ENCODE assay signal across 9 cellular contexts in the genomic region with DNA sequence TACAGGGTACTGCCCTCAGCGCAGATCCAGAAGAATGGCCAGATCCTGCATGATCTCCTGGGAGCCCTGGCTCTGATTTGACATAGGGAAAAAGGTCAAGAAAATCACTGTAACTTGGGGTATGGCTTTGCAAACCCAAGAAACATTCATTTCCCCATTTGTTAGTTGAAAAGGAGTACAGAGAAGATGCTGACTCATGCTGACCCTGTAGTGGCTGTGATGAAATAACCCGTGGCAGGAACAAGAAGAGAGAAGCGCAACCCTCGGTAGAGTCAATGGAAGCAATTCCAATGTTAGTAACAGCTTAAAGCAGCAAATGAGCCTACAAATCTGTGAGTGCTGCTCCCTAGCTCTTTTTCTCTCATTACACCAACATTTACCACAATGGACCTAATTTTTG.
DNase-seq lines count a peak whose midpoint lies in the region; ATAC-seq lines count a peak whose summit lies in the region.
"Had no signal": no experiment of that assay in that cellular context is flagged by ENCODE, and none has a peak within 500 bp of the region (broad histone marks: within the 10 kb centered on the region; RNA-seq: fewer than 3 reads in every experiment).

No MANE protein-coding gene starts in this region.

- H3K27me3 Mint-ChIP-seq in dendritic cell treated with granulocyte-macrophage colony-stimulating factor and Interleukin-4, amounts not matched to agents 40 ng/mL and 50 ng/mL, for 4 days: no peaks in the 10 kb centered on the region

- H3K4me1 Mint-ChIP-seq in dendritic cell treated with granulocyte-macrophage colony-stimulating factor and Interleukin-4, amounts not matched to agents 40 ng/mL and 50 ng/mL, for 4 days (ENCODE audit: low read depth): peaks cover 23% of the 10 kb centered on the region

- ATAC-seq in GM18520 (IDR thresholded peaks at IDR 0.05; ENCODE audit: unreplicated experiment) (no peak), HG02981 (IDR thresholded peaks at IDR 0.05; ENCODE audit: unreplicated experiment) (no peak)
- ATAC-seq: WTC11 had no signal

- no peak overlapping the region for H3K4me3 Mint-ChIP-seq in dendritic cell treated with granulocyte-macrophage colony-stimulating factor and Interleukin-4, amounts not matched to agents 40 ng/mL and 50 ng/mL, for 4 days
- H3K4me3 Mint-ChIP-seq: WTC11 had no signal

- peaks cover 6% of the 10 kb centered on the region for H3K36me3 Mint-ChIP-seq in dendritic cell treated with granulocyte-macrophage colony-stimulating factor and Interleukin-4, amounts not matched to agents 40 ng/mL and 50 ng/mL, for 4 days (ENCODE audit: low read depth)
- H3K36me3 Mint-ChIP-seq: WTC11 had no signal

- DNase-seq in ELF-1 (ENCODE audit: low read depth, low spot score) (peak; percentile 2), HPDE6-E6E7 (ENCODE audit: extremely low spot score) (peak; percentile 4), non-pigmented ciliary epithelial cell (ENCODE audit: low read depth) (peak; percentile 36), NCI-H524 (lab: John Stamatoyannopoulos, UW) (no peak), HuH-7 (ENCODE audit: low spot score) (no peak)

- intact Hi-C loops in dendritic cell treated with granulocyte-macrophage colony-stimulating factor and Interleukin-4, amounts not matched to agents 40 ng/mL and 50 ng/mL, for 4 days (cut with micrococcal nuclease): no loop called here

- H3K27ac Mint-ChIP-seq in dendritic cell treated with granulocyte-macrophage colony-stimulating factor and Interleukin-4, amounts not matched to agents 40 ng/mL and 50 ng/mL, for 4 days: peak overlapping the region; percentile 81
- H3K27ac Mint-ChIP-seq: WTC11 had no signal

- H3K9me3 Mint-ChIP-seq in dendritic cell treated with granulocyte-macrophage colony-stimulating factor and Interleukin-4, amounts not matched to agents 40 ng/mL and 50 ng/mL, for 4 days: peaks cover 15% of the 10 kb centered on the region
- H3K9me3 Mint-ChIP-seq: WTC11 had no signal

Comparison
In these comparisons a context has a peak if more than half of its experiments do, and no peak if none do; other contexts are left out.
1. DNase-seq: peak in ELF-1 (single experiment), HPDE6-E6E7 (single experiment) and non-pigmented ciliary epithelial cell (single experiment); none in NCI-H524 (0 of 2) and HuH-7 (single experiment).